10 cellular contexts compared by ENCODE assay signal in the genomic region with DNA sequence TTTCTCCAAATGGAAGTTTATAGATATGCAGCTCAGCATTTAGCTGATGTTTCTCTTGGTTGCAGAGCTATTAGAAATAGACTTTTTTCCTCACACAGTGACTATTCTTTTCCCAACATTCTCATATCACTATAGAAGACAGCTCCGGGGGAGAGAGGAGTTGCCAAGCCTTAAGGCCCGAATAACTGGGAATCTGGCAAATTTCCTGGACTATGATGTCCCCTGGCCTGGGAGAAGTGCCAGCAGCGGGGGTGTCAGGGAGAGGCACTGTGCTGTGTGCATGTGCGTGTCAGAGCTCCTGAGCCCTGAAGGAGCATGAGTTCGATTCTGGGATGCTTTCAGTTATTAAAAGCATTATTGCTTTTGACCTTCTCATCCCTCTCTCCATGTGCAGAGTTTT.
A peak's percentile ranks its signal among the peaks of the same experiment; 100 is the strongest.
DNase-seq lines count a peak whose midpoint lies in the region; ATAC-seq and TF ChIP-seq lines count a peak whose summit lies in the region.
"Had no signal": no experiment of that assay in that cellular context is flagged by ENCODE, and none has a peak within 500 bp of the region (broad histone marks: within the 10 kb centered on the region; RNA-seq: fewer than 3 reads in every experiment).

No MANE protein-coding gene starts in this region.

- H3K27me3 ChIP-seq in right lobe of liver (no peaks in the 10 kb centered on the region), vagina (no peaks in the 10 kb centered on the region)

- TF ChIP-seq CTCF in right lobe of liver (IDR thresholded peaks at IDR 0.05) (no peak), vagina (IDR thresholded peaks at IDR 0.05) (no peak)

- H3K27ac ChIP-seq in right lobe of liver (peak overlapping the region in 1 of 3 donors; percentile 2), vagina (peak overlapping the region; percentile 47)
- H3K27ac ChIP-seq: KMS-11 had no signal

- ATAC-seq in right lobe of liver, result peak; percentile 75 to 81 (median 78)
- ATAC-seq in GM19395 (IDR thresholded peaks at IDR 0.05; ENCODE audit: unreplicated experiment), result no peak
- ATAC-seq in GM19397 (IDR thresholded peaks at IDR 0.05; ENCODE audit: unreplicated experiment), result no peak
- ATAC-seq: activated CD4-positive, CD25-positive, alpha-beta regulatory T cell treated with anti-CD3 and anti-CD28 coated beads, Interleukin-2, amount 50 U/mL, for 24 hours had no signal

- no peak for TF ChIP-seq POLR2A in right lobe of liver (IDR thresholded peaks at IDR 0.05)
- no peak for TF ChIP-seq POLR2A in vagina (IDR thresholded peaks at IDR 0.05)

- H3K4me3 ChIP-seq in right lobe of liver (no peak overlapping the region), vagina (no peak overlapping the region)

- 21% methylated on average over 5 of the region's 5 CpGs for WGBS in right lobe of liver (ENCODE audit: insufficient coverage, low coverage, low lambda C conversion rate, missing lambda C conversion rate)

- intact Hi-C loops in right lobe of liver (cut with DNase I), result no loop called here
- intact Hi-C loops in vagina (cut with DNase I), result no loop called here

- H3K9me3 ChIP-seq in right lobe of liver (no peaks in the 10 kb centered on the region), vagina (no peaks in the 10 kb centered on the region)

- H3K36me3 ChIP-seq in right lobe of liver (no peaks in the 10 kb centered on the region), vagina (no peaks in the 10 kb centered on the region)

- DNase-seq in NCI-H2081 (lab: John Stamatoyannopoulos, UW) (peak; percentile 37 to 64), NCI-H2081 treated with DMSO at 0.1 percent for 48 hours (lab: John Stamatoyannopoulos, UW) (no peak), cerebellum (ENCODE audit: low spot score) (peak; percentile 76), right lobe of liver (peak; percentile 73 to 82 (median 81)), vagina (ENCODE audit: extremely low spot score in 2 of 2) (peak in 1 of 2 donors; percentile 74)
- DNase-seq in stimulated activated naive CD4-positive, alpha-beta T cell (lab: John Stamatoyannopoulos, UW), result no peak

- H3K4me1 ChIP-seq in right lobe of liver (peaks cover 0 to 14% (median 6%) of the 10 kb centered on the region in 4 donors), vagina (peaks cover 43% of the 10 kb centered on the region)

Comparison
In these comparisons a context has a peak if more than half of its experiments do, and no peak if none do; other contexts are left out.
1. DNase-seq: peak in NCI-H2081 (2 of 2), cerebellum (single experiment) and right lobe of liver (3 of 3); none in NCI-H2081 treated with DMSO at 0.1 percent for 48 hours (single experiment) and stimulated activated naive CD4-positive, alpha-beta T cell (0 of 6).
2. ATAC-seq: peak in right lobe of liver (4 of 4); none in GM19395 (single experiment) and GM19397 (single experiment).